1 cellular context compared by ENCODE assay signal in genomic region chr1:224329842-224330753, GRCh38.
TF ChIP-seq lines count a peak whose summit lies in the region.

NVL (minus strand) TSS chr1:224330172; CDS start chr1:224330127, 45 bp downstream.

TF ChIP-seq in HepG2, 621 proteins besides CTCF, POLR2A, EP300 and RAD21 (continued from another document and continues in another):
- TF ChIP-seq ZNF687 (CRISPR knock-in tag; IDR thresholded peaks at IDR 0.05) (peak; percentile 69), SNAPC2 (CRISPR knock-in tag; IDR thresholded peaks at IDR 0.05) (peak; percentile 60; the same call in 1 of the 2 replicates), POLR2AphosphoS5 (IDR thresholded peaks at IDR 0.05; ENCODE audit: low read depth, low read length) (peak; percentile 59), ZNF891 (CRISPR knock-in tag; IDR thresholded peaks at IDR 0.05) (peak; percentile 58; the same call in 1 of the 2 replicates), YY1 (IDR thresholded peaks at IDR 0.05; ENCODE audit: insufficient read depth, insufficient replicate concordance, low read depth, low read length) (peak; percentile 47), XBP1 (CRISPR knock-in tag; IDR thresholded peaks at IDR 0.05) (no peak; the same call in 1 of the 2 replicates), MTA1 (CRISPR knock-in tag; IDR thresholded peaks at IDR 0.05; ENCODE audit: borderline replicate concordance) (peak; percentile 16; the same call in 1 of the 2 replicates), TBP (CRISPR knock-in tag; IDR thresholded peaks at IDR 0.05) (no peak), GATAD1 (CRISPR knock-in tag; IDR thresholded peaks at IDR 0.05) (peak; percentile 94), ZNF234 (CRISPR knock-in tag; conservative IDR thresholded peaks at IDR 0.05) (no peak), CCDC6 (CRISPR knock-in tag; IDR thresholded peaks at IDR 0.05) (peak; percentile 24; the same call in 1 of the 2 replicates), ZNF564 (CRISPR knock-in tag; IDR thresholded peaks at IDR 0.05) (no peak), KAT8 (CRISPR knock-in tag; IDR thresholded peaks at IDR 0.05) (peak; percentile 92), PATZ1 (CRISPR knock-in tag; IDR thresholded peaks at IDR 0.05) (0 out of 2 replicates have a peak, but pooled peaks have one; percentile 18), FOXA1 (IDR thresholded peaks at IDR 0.05) (no peak), FOXA1 (CRISPR knock-in tag; IDR thresholded peaks at IDR 0.05) (peak; percentile 22; the same call in 1 of the 2 replicates), HOXA3 (CRISPR knock-in tag; IDR thresholded peaks at IDR 0.05) (peak; percentile 44; the same call in 1 of the 2 replicates), MXI1 (IDR thresholded peaks at IDR 0.05; ENCODE audit: borderline replicate concordance, low read depth, low read length) (peak; percentile 71), RBM39 (IDR thresholded peaks at IDR 0.05; ENCODE audit: low read depth, low read length, poor library complexity, severe bottlenecking) (peak; percentile 37), RFX3 (CRISPR knock-in tag; IDR thresholded peaks at IDR 0.05) (0 out of 2 replicates have a peak, but pooled peaks have one; percentile 20), NKX3-1 (CRISPR knock-in tag; IDR thresholded peaks at IDR 0.05) (no peak), ATF1 (CRISPR knock-in tag; IDR thresholded peaks at IDR 0.05) (0 out of 2 replicates have a peak, but pooled peaks have one; percentile 49), MAX (IDR thresholded peaks at IDR 0.05) (peak; percentile 76), ZNF33A (CRISPR knock-in tag; IDR thresholded peaks at IDR 0.05; ENCODE audit: borderline replicate concordance) (no peak), ZNF350 (CRISPR knock-in tag; IDR thresholded peaks at IDR 0.05; ENCODE audit: borderline replicate concordance, low read depth) (peak; percentile 71; the same call in 1 of the 2 replicates), ZNF253 (CRISPR knock-in tag; IDR thresholded peaks at IDR 0.05; ENCODE audit: borderline replicate concordance) (0 out of 2 replicates have a peak, but pooled peaks have one; percentile 13), BRF2 (CRISPR knock-in tag; IDR thresholded peaks at IDR 0.05) (0 out of 2 replicates have a peak, but pooled peaks have one; percentile 31), ZNF83 (CRISPR knock-in tag; IDR thresholded peaks at IDR 0.05; ENCODE audit: borderline replicate concordance) (no peak), ZNF879 (CRISPR knock-in tag; IDR thresholded peaks at IDR 0.05) (0 out of 2 replicates have a peak, but pooled peaks have one; percentile 46), MIER3 (CRISPR knock-in tag; IDR thresholded peaks at IDR 0.05; ENCODE audit: borderline replicate concordance) (0 out of 2 replicates have a peak, but pooled peaks have one; percentile 41), FOXO1 (CRISPR knock-in tag; IDR thresholded peaks at IDR 0.05) (0 out of 2 replicates have a peak, but pooled peaks have one; percentile 13), ZNF44 (CRISPR knock-in tag; IDR thresholded peaks at IDR 0.05) (peak; percentile 23; the same call in 1 of the 2 replicates), HDAC2 (CRISPR knock-in tag; IDR thresholded peaks at IDR 0.05) (0 out of 2 replicates have a peak, but pooled peaks have one; percentile 15), FIP1L1 (IDR thresholded peaks at IDR 0.05; ENCODE audit: borderline replicate concordance, insufficient read depth, low read depth, low read length) (no peak), PHF21A (CRISPR knock-in tag; IDR thresholded peaks at IDR 0.05) (peak; percentile 79; the same call in 1 of the 2 replicates), NPAS2 (CRISPR knock-in tag; IDR thresholded peaks at IDR 0.05; ENCODE audit: borderline replicate concordance) (no peak), KDM5A (IDR thresholded peaks at IDR 0.05; ENCODE audit: borderline replicate concordance, low read length) (peak; percentile 97), NRL (CRISPR knock-in tag; IDR thresholded peaks at IDR 0.05; ENCODE audit: borderline replicate concordance) (peak; percentile 61; the same call in 1 of the 2 replicates), ZNF619 (CRISPR knock-in tag; IDR thresholded peaks at IDR 0.05) (0 out of 2 replicates have a peak, but pooled peaks have one; percentile 60), HNRNPLL (IDR thresholded peaks at IDR 0.05; ENCODE audit: low read depth, low read length, poor library complexity, severe bottlenecking) (peak; percentile 84)
- TF ChIP-seq, protein P1, sequence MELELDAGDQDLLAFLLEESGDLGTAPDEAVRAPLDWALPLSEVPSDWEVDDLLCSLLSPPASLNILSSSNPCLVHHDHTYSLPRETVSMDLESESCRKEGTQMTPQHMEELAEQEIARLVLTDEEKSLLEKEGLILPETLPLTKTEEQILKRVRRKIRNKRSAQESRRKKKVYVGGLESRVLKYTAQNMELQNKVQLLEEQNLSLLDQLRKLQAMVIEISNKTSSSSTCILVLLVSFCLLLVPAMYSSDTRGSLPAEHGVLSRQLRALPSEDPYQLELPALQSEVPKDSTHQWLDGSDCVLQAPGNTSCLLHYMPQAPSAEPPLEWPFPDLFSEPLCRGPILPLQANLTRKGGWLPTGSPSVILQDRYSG (CRISPR knock-in tag; IDR thresholded peaks at IDR 0.05), result 0 out of 2 replicates have a peak, but pooled peaks have one; percentile 14
- TF ChIP-seq, protein P2, sequence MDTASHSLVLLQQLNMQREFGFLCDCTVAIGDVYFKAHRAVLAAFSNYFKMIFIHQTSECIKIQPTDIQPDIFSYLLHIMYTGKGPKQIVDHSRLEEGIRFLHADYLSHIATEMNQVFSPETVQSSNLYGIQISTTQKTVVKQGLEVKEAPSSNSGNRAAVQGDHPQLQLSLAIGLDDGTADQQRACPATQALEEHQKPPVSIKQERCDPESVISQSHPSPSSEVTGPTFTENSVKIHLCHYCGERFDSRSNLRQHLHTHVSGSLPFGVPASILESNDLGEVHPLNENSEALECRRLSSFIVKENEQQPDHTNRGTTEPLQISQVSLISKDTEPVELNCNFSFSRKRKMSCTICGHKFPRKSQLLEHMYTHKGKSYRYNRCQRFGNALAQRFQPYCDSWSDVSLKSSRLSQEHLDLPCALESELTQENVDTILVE (CRISPR knock-in tag; IDR thresholded peaks at IDR 0.05), result peak; percentile 88
- TF ChIP-seq, protein P3, sequence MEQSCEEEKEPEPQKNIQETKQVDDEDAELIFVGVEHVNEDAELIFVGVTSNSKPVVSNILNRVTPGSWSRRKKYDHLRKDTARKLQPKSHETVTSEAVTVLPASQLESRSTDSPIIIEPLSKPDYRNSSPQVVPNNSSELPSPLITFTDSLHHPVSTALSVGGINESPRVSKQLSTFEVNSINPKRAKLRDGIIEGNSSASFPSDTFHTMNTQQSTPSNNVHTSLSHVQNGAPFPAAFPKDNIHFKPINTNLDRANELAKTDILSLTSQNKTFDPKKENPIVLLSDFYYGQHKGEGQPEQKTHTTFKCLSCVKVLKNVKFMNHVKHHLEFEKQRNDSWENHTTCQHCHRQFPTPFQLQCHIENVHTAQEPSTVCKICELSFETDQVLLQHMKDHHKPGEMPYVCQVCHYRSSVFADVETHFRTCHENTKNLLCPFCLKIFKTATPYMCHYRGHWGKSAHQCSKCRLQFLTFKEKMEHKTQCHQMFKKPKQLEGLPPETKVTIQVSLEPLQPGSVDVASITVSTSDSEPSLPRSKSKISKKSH (CRISPR knock-in tag; IDR thresholded peaks at IDR 0.05; ENCODE audit: borderline replicate concordance), result peak; percentile 63; the same call in 1 of the 2 replicates
- TF ChIP-seq, protein P4, sequence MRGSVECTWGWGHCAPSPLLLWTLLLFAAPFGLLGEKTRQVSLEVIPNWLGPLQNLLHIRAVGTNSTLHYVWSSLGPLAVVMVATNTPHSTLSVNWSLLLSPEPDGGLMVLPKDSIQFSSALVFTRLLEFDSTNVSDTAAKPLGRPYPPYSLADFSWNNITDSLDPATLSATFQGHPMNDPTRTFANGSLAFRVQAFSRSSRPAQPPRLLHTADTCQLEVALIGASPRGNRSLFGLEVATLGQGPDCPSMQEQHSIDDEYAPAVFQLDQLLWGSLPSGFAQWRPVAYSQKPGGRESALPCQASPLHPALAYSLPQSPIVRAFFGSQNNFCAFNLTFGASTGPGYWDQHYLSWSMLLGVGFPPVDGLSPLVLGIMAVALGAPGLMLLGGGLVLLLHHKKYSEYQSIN (CRISPR knock-in tag; IDR thresholded peaks at IDR 0.05; ENCODE audit: borderline replicate concordance), result no peak
- TF ChIP-seq, protein P5, sequence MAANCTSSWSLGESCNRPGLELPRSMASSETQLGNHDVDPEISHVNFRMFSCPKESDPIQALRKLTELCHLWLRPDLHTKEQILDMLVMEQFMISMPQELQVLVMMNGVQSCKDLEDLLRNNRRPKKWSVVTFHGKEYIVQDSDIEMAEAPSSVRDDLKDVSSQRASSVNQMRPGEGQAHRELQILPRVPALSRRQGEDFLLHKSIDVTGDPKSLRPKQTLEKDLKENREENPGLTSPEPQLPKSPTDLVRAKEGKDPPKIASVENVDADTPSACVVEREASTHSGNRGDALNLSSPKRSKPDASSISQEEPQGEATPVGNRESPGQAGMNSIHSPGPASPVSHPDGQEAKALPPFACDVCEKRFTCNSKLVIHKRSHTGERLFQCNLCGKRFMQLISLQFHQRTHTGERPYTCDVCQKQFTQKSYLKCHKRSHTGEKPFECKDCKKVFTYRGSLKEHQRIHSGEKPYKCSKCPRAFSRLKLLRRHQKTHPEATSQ (CRISPR knock-in tag; IDR thresholded peaks at IDR 0.05; ENCODE audit: borderline replicate concordance), result 0 out of 2 replicates have a peak, but pooled peaks have one; percentile 60
- TF ChIP-seq, protein P6, sequence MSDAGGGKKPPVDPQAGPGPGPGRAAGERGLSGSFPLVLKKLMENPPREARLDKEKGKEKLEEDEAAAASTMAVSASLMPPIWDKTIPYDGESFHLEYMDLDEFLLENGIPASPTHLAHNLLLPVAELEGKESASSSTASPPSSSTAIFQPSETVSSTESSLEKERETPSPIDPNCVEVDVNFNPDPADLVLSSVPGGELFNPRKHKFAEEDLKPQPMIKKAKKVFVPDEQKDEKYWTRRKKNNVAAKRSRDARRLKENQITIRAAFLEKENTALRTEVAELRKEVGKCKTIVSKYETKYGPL (CRISPR knock-in tag; IDR thresholded peaks at IDR 0.05), result 0 out of 2 replicates have a peak, but pooled peaks have one; percentile 14
